In the genomic region with DNA sequence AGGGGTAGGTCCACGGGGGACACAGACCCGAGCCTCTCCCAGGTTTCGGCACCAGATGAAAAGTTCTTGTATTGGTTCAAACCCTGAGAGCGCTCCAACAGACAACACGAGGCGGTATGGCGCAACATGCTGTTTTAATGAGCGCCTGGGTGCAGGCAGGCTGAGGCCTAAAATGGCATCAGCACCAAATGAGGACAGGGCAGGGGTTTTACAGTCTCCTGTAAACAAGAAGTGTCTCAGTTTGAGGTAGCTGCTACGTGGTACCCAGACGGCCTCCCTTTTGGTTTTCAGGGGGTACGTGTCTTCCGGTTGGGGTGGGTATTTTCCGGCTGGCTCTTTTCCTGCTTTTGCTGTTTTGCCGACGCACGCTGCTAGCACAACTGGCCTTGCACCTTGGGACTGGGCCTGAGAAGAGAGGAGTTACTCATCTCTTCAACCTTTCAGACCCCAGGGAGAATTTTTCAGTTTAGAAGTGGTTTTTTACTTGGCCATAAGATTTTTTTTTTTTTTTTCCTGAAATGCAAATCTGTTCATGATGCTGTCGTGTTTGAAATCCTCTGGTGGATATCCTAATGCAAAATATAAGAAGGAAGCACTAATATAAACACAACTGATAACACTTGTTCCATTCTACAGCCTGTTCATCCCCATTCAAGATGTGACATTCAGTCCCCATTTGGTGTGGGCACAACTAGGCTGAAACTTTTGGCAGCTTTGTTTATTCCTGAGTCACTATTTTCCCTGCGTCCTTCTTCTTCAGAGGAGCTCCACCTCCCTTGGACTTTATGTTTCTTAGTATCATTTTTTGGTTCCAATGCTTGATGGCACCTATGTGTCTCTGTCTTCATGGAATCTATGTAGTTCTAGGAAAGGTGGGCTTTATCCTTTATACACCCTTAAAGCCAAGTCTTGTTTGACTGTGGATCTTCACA, we compare ENCODE assay signal across 11 cellular contexts. TPM values are rescaled to one million over a fixed set of nuclear protein-coding genes. Genes with fewer than 3 reads are reported as not detected.
DNase-seq lines count a peak whose midpoint lies in the region; ATAC-seq and TF ChIP-seq lines count a peak whose summit lies in the region.
"Had no signal": no experiment of that assay in that cellular context is flagged by ENCODE, and none has a peak within 500 bp of the region (broad histone marks: within the 10 kb centered on the region; RNA-seq: fewer than 3 reads in every experiment).

No MANE protein-coding gene starts in this region.

- no peak overlapping the region for H2BK15ac ChIP-seq in mesenchymal stem cell (ENCODE audit: low read depth, poor library complexity, severe bottlenecking)

- ATAC-seq in GM18517 (IDR thresholded peaks at IDR 0.05; ENCODE audit: unreplicated experiment), result peak; percentile 52
- ATAC-seq in GM21447 (IDR thresholded peaks at IDR 0.05; ENCODE audit: unreplicated experiment), result peak; percentile 50
- peak; percentile 57 for ATAC-seq in HG03442 (IDR thresholded peaks at IDR 0.05; ENCODE audit: unreplicated experiment)
- ATAC-seq: esophagus mucosa had no signal

- no peaks in the 10 kb centered on the region for H3K9me3 ChIP-seq in mesenchymal stem cell (ENCODE audit: control insufficient read depth, low read length)
- H3K9me3 ChIP-seq: thoracic aorta had no signal

- H4K91ac ChIP-seq in mesenchymal stem cell (ENCODE audit: low read length), result no peak overlapping the region

- H3K4me1 ChIP-seq in mesenchymal stem cell (ENCODE audit: control insufficient read depth, insufficient read depth, low read depth, low read length), result no peaks in the 10 kb centered on the region

- H2BK120ac ChIP-seq in mesenchymal stem cell (ENCODE audit: low read depth, low read length), result no peak overlapping the region

- H3K9ac ChIP-seq in mesenchymal stem cell (ENCODE audit: low read length), result peak overlapping the region; percentile 65

- peak overlapping the region in 1 of 2 experiments; percentile 39 for H3K4me3 ChIP-seq in mesenchymal stem cell (ENCODE audit: insufficient read depth in 1 of 2, low read depth in 1 of 2, low read length in 2 of 2)
- H3K4me3 ChIP-seq: thoracic aorta had no signal

- H3K4ac ChIP-seq in mesenchymal stem cell (ENCODE audit: low read depth in 1 of 2, low read length in 2 of 2), result no peak overlapping the region

- no peak overlapping the region for H2AK5ac ChIP-seq in mesenchymal stem cell (ENCODE audit: low read length, severe bottlenecking)

- H3K23ac ChIP-seq in mesenchymal stem cell (ENCODE audit: low read length in 2 of 2), result no peak overlapping the region

- no peaks in the 10 kb centered on the region for H3K79me1 ChIP-seq in mesenchymal stem cell (replicated peaks; ENCODE audit: low read length, poor library complexity, severe bottlenecking)

- H2AFZ ChIP-seq in mesenchymal stem cell (ENCODE audit: low read depth, low read length), result no peak overlapping the region

- H3K27me3 ChIP-seq in mesenchymal stem cell (ENCODE audit: control insufficient read depth in 1 of 2, insufficient read depth in 1 of 2, low read length in 2 of 2), result peaks cover 0 to 19% of the 10 kb centered on the region in 2 experiments

- no peak overlapping the region for H2BK12ac ChIP-seq in mesenchymal stem cell (ENCODE audit: low read length in 2 of 2)

- H2BK5ac ChIP-seq in mesenchymal stem cell (ENCODE audit: low read depth, low read length, poor library complexity, severe bottlenecking), result no peak overlapping the region

- no peak overlapping the region for H3K14ac ChIP-seq in mesenchymal stem cell (ENCODE audit: low read length in 2 of 2)

- no peak overlapping the region for H3K4me2 ChIP-seq in mesenchymal stem cell (ENCODE audit: low read length, poor library complexity, severe bottlenecking)

- no peaks in the 10 kb centered on the region for H3K36me3 ChIP-seq in mesenchymal stem cell (ENCODE audit: control insufficient read depth in 1 of 2, insufficient read depth in 2 of 2, low read depth in 1 of 2, low read length in 2 of 2)
- H3K36me3 ChIP-seq: thoracic aorta had no signal

- WGBS in mesenchymal stem cell, result 69% methylated on average over 14 of the region's 18 CpGs

- H3K27ac ChIP-seq in mesenchymal stem cell (ENCODE audit: low read length, poor library complexity, severe bottlenecking), result no peak overlapping the region

- TF ChIP-seq POLR2A in erythroblast (IDR thresholded peaks at IDR 0.05; ENCODE audit: low read length), result no peak

- H4K8ac ChIP-seq in mesenchymal stem cell (ENCODE audit: low read length), result no peak overlapping the region

- DNase-seq in mesenchymal stem cell (peak; percentile 4), erythroblast (lab: John Stamatoyannopoulos, UW) (no peak), DMS53 treated with DMSO at 0.1 percent for 48 hours (lab: John Stamatoyannopoulos, UW; ENCODE audit: unreplicated experiment) (no peak), NCI-H2029 (lab: John Stamatoyannopoulos, UW) (no peak), cerebellar cortex (ENCODE audit: low spot score) (no peak)

- H3K18ac ChIP-seq in mesenchymal stem cell (ENCODE audit: low read depth in 1 of 2, low read length in 2 of 2), result peak overlapping the region in 1 of 2 experiments; percentile 4

RNA-seq across cellular contexts. Expression of a gene that starts 6.5 kb away (rescaled TPM):
- polyA plus RNA-seq in mesenchymal stem cell (2013, experiment 1 of 2), result 8.9 TPM
- polyA plus RNA-seq in mesenchymal stem cell (2013, experiment 2 of 2), result 9.6 TPM
- polyA plus RNA-seq: neural cell had no signal

RNA-seq across cellular contexts. Expression of a gene that starts 35.0 kb away (rescaled TPM):
- 1.3 TPM for polyA plus RNA-seq in mesenchymal stem cell (2013, experiment 1 of 2)
- polyA plus RNA-seq in mesenchymal stem cell (2013, experiment 2 of 2), result 1.2 TPM
- polyA plus RNA-seq: neural cell had no signal
